15 cellular contexts compared by ENCODE assay signal in genomic region chr17:75079023-75079373, GRCh38. TPM values are rescaled to one million over a fixed set of nuclear protein-coding genes. Genes with fewer than 3 reads are reported as not detected.
DNase-seq lines count a peak whose midpoint lies in the region; ATAC-seq, FAIRE-seq and TF ChIP-seq lines count a peak whose summit lies in the region.
"Had no signal": no experiment of that assay in that cellular context is flagged by ENCODE, and none has a peak within 500 bp of the region (broad histone marks: within the 10 kb centered on the region; RNA-seq: fewer than 3 reads in every experiment).

No MANE protein-coding gene starts in this region.

- H4K8ac ChIP-seq in mesenchymal stem cell (ENCODE audit: low read length) = peak overlapping the region; percentile 16

- peak overlapping the region; percentile 59 for H3K4me2 ChIP-seq in astrocyte (ENCODE audit: low read length)
- peak overlapping the region; percentile 30 for H3K4me2 ChIP-seq in mesenchymal stem cell (ENCODE audit: low read length, poor library complexity, severe bottlenecking)

- H3K27ac Mint-ChIP-seq in astrocyte (ENCODE audit: unreplicated experiment) = peak overlapping the region; percentile 92

- H3K4me1 Mint-ChIP-seq in astrocyte (ENCODE audit: low read depth, unreplicated experiment) = peaks cover 21% of the 10 kb centered on the region

- H3K27me3 ChIP-seq in astrocyte (ENCODE audit: insufficient read depth, low read length) = peaks cover 2% of the 10 kb centered on the region
- no peaks in the 10 kb centered on the region for H3K27me3 ChIP-seq in mesenchymal stem cell (ENCODE audit: control insufficient read depth in 1 of 2, insufficient read depth in 1 of 2, low read length in 2 of 2)
- no peaks in the 10 kb centered on the region for H3K27me3 ChIP-seq in upper lobe of right lung
- H3K27me3 ChIP-seq: gastroesophageal sphincter had no signal

- H3K4me3 ChIP-seq in astrocyte (ENCODE audit: insufficient read depth, low read depth, low read length) = no peak overlapping the region
- H3K4me3 ChIP-seq in mesenchymal stem cell (ENCODE audit: insufficient read depth in 1 of 2, low read depth in 1 of 2, low read length in 2 of 2) = no peak overlapping the region
- H3K4me3 ChIP-seq in upper lobe of right lung = no peak overlapping the region
- H3K4me3 ChIP-seq: gastroesophageal sphincter, prostate gland had no signal

- TF ChIP-seq CTCF in astrocyte (IDR thresholded peaks at IDR 0.05; ENCODE audit: insufficient read depth, low read depth, low read length) (no peak), upper lobe of right lung (IDR thresholded peaks at IDR 0.05) (no peak)

- H3K9me3 ChIP-seq in astrocyte (ENCODE audit: insufficient read depth, low read depth, low read length) (no peaks in the 10 kb centered on the region), mesenchymal stem cell (ENCODE audit: control insufficient read depth, low read length) (no peaks in the 10 kb centered on the region), upper lobe of right lung (no peaks in the 10 kb centered on the region)
- H3K9me3 ChIP-seq: gastroesophageal sphincter, prostate gland had no signal

- H3K27ac ChIP-seq in astrocyte (ENCODE audit: low read depth, low read length) = peak overlapping the region; percentile 71
- H3K27ac ChIP-seq in mesenchymal stem cell (ENCODE audit: low read length, poor library complexity, severe bottlenecking) = peak overlapping the region; percentile 99
- H3K27ac ChIP-seq in upper lobe of right lung = peak overlapping the region; percentile 89
- no peak overlapping the region for H3K27ac ChIP-seq in caudate nucleus (ENCODE audit: low read depth, low read length)
- H3K27ac ChIP-seq: prostate gland had no signal

- H3K4ac ChIP-seq in mesenchymal stem cell (ENCODE audit: low read depth in 1 of 2, low read length in 2 of 2) = peak overlapping the region; percentile 15 to 29

- peak overlapping the region; percentile 45 for H3K4me3 Mint-ChIP-seq in astrocyte (ENCODE audit: unreplicated experiment)

- peak overlapping the region; percentile 78 to 84 for H3K18ac ChIP-seq in mesenchymal stem cell (ENCODE audit: low read depth in 1 of 2, low read length in 2 of 2)

- H2BK120ac ChIP-seq in mesenchymal stem cell (ENCODE audit: low read depth, low read length) = no peak overlapping the region

- H3K36me3 Mint-ChIP-seq in astrocyte (ENCODE audit: low read depth, unreplicated experiment) = no peaks in the 10 kb centered on the region

- H4K20me1 ChIP-seq in astrocyte (ENCODE audit: insufficient read depth, low read length) = no peaks in the 10 kb centered on the region

- 69% methylated on average over 8 of the region's 8 CpGs for WGBS in mesenchymal stem cell

- intact Hi-C loops in Right ventricle myocardium inferior (cut with DNase I) (no loop called here), cardiac septum (cut with DNase I) (no loop called here), upper lobe of right lung (cut with DNase I) (no loop called here)

- H4K91ac ChIP-seq in mesenchymal stem cell (ENCODE audit: low read length) = peak overlapping the region; percentile 30

- H2AFZ ChIP-seq in astrocyte (ENCODE audit: low read depth, low read length) (peak overlapping the region; percentile 6), mesenchymal stem cell (ENCODE audit: low read depth, low read length) (peak overlapping the region; percentile 6)

- H3K79me2 ChIP-seq in astrocyte (ENCODE audit: insufficient read depth, low read length) = no peaks in the 10 kb centered on the region

- H3K4me1 ChIP-seq in astrocyte (ENCODE audit: insufficient read depth, low read length) = peaks cover 28% of the 10 kb centered on the region
- peaks cover 42% of the 10 kb centered on the region for H3K4me1 ChIP-seq in mesenchymal stem cell (ENCODE audit: control insufficient read depth, insufficient read depth, low read depth, low read length)
- H3K4me1 ChIP-seq in upper lobe of right lung = peaks cover 33% of the 10 kb centered on the region
- H3K4me1 ChIP-seq: prostate gland had no signal

- H3K9ac ChIP-seq in astrocyte (ENCODE audit: low read length) = peak overlapping the region; percentile 17
- no peak overlapping the region for H3K9ac ChIP-seq in mesenchymal stem cell (ENCODE audit: low read length)

- peaks cover 5% of the 10 kb centered on the region for H3K27me3 Mint-ChIP-seq in astrocyte (ENCODE audit: low read depth, unreplicated experiment)

- ATAC-seq in Right ventricle myocardium inferior (no peak), upper lobe of right lung (no peak)
- ATAC-seq: gastroesophageal sphincter, left lobe of liver had no signal

- H2BK15ac ChIP-seq in mesenchymal stem cell (ENCODE audit: low read depth, poor library complexity, severe bottlenecking) = no peak overlapping the region

- peak overlapping the region; percentile 88 for H2BK5ac ChIP-seq in mesenchymal stem cell (ENCODE audit: low read depth, low read length, poor library complexity, severe bottlenecking)

- H3K23ac ChIP-seq in mesenchymal stem cell (ENCODE audit: low read length in 2 of 2) = peak overlapping the region in 1 of 2 experiments; percentile 16

- peak overlapping the region; percentile 80 for H2BK12ac ChIP-seq in mesenchymal stem cell (ENCODE audit: low read length in 2 of 2)

- peak overlapping the region; percentile 97 for H2AK5ac ChIP-seq in mesenchymal stem cell (ENCODE audit: low read length, severe bottlenecking)

- DNase-seq in Right ventricle myocardium inferior (ENCODE audit: missing footprints) (peak; percentile 23), cardiac septum (ENCODE audit: low spot score) (no peak), astrocyte (ENCODE audit: low read depth) (no peak), mesenchymal stem cell (no peak), upper lobe of right lung (no peak), RCC 7860 (ENCODE audit: low spot score) (no peak), kidney glomerular epithelial cell (lab: John Stamatoyannopoulos, UW) (no peak), caudate nucleus (lab: John Stamatoyannopoulos, UW) (no peak)
- DNase-seq: activated naive CD4-positive, alpha-beta T cell treated with anti-CD3 and anti-CD28 coated beads, Interleukin-2, amount 50 U/mL, for 16 hours; NCI-H510A treated with DMSO at 0.1 percent for 48 hours; stimulated activated CD4-positive, alpha-beta T cell treated with anti-CD3 and anti-CD28 coated beads, Interleukin-4, amount 100 ng/mL, for 4 hours had no signal

- FAIRE-seq in astrocyte (lab: Jason Lieb, UNC) = no peak
- FAIRE-seq in RCC 7860 (lab: Jason Lieb, UNC) = no peak
- FAIRE-seq: colon had no signal

- no peaks in the 10 kb centered on the region for H3K9me3 Mint-ChIP-seq in astrocyte (ENCODE audit: unreplicated experiment)

- H3K36me3 ChIP-seq in astrocyte (ENCODE audit: insufficient read depth, low read length) (no peaks in the 10 kb centered on the region), mesenchymal stem cell (ENCODE audit: control insufficient read depth in 1 of 2, insufficient read depth in 2 of 2, low read depth in 1 of 2, low read length in 2 of 2) (peaks cover 0 to 2% of the 10 kb centered on the region in 2 experiments), upper lobe of right lung (no peaks in the 10 kb centered on the region)
- H3K36me3 ChIP-seq: gastroesophageal sphincter, prostate gland had no signal

- H3K79me1 ChIP-seq in mesenchymal stem cell (replicated peaks; ENCODE audit: low read length, poor library complexity, severe bottlenecking) = peaks cover 2% of the 10 kb centered on the region

- peak overlapping the region in 1 of 2 experiments; percentile 84 for H3K14ac ChIP-seq in mesenchymal stem cell (ENCODE audit: low read length in 2 of 2)

RNA-seq across cellular contexts. Expression of gene SLC16A5, which starts 8.8 kb away (rescaled TPM):
- 7.1 TPM for total RNA-seq in Right ventricle myocardium inferior
- total RNA-seq in cardiac septum = 22.7 TPM
- 7.1 and 10.6 TPM in 2 replicates for total RNA-seq in astrocyte
- polyA plus RNA-seq in mesenchymal stem cell (2013, experiment 1 of 2) = 12.9 TPM
- 12.0 TPM for polyA plus RNA-seq in mesenchymal stem cell (2013, experiment 2 of 2)
- 40.5 TPM for total RNA-seq in upper lobe of right lung

RNA-seq across cellular contexts. Expression of gene ARMC7, which starts 30.8 kb away (rescaled TPM):
- total RNA-seq in Right ventricle myocardium inferior (6.4 TPM), cardiac septum (8.0 TPM), astrocyte (11.5 and 11.9 TPM in 2 replicates), upper lobe of right lung (18.0 TPM)
- 6.8 TPM for polyA plus RNA-seq in mesenchymal stem cell (2013, experiment 1 of 2)
- 6.8 TPM for polyA plus RNA-seq in mesenchymal stem cell (2013, experiment 2 of 2)

RNA-seq across cellular contexts. Expression of gene KCTD2, which starts 32.0 kb away (rescaled TPM):
- total RNA-seq in Right ventricle myocardium inferior (26.7 TPM), cardiac septum (43.2 TPM), astrocyte (17.1 and 18.6 TPM in 2 replicates), upper lobe of right lung (25.3 TPM)
- polyA plus RNA-seq in mesenchymal stem cell (2013, experiment 1 of 2) = 11.7 TPM
- 11.8 TPM for polyA plus RNA-seq in mesenchymal stem cell (2013, experiment 2 of 2)

RNA-seq across cellular contexts. Expression of gene ATP5PD, which starts 32.2 kb away (rescaled TPM):
- total RNA-seq in Right ventricle myocardium inferior (863 TPM), cardiac septum (616 TPM), astrocyte (238 and 239 TPM in 2 replicates), upper lobe of right lung (155 TPM)
- polyA plus RNA-seq in mesenchymal stem cell (2013, experiment 1 of 2) = 488 TPM
- 495 TPM for polyA plus RNA-seq in mesenchymal stem cell (2013, experiment 2 of 2)

RNA-seq across cellular contexts. Expression of gene NT5C, which starts 52.5 kb away (rescaled TPM):
- total RNA-seq in Right ventricle myocardium inferior (24.6 TPM), cardiac septum (27.7 TPM), astrocyte (23.7 and 29.5 TPM in 2 replicates), upper lobe of right lung (35.8 TPM)
- polyA plus RNA-seq in mesenchymal stem cell (2013, experiment 1 of 2) = 52.5 TPM
- polyA plus RNA-seq in mesenchymal stem cell (2013, experiment 2 of 2) = 56.2 TPM
